In the genomic region with DNA sequence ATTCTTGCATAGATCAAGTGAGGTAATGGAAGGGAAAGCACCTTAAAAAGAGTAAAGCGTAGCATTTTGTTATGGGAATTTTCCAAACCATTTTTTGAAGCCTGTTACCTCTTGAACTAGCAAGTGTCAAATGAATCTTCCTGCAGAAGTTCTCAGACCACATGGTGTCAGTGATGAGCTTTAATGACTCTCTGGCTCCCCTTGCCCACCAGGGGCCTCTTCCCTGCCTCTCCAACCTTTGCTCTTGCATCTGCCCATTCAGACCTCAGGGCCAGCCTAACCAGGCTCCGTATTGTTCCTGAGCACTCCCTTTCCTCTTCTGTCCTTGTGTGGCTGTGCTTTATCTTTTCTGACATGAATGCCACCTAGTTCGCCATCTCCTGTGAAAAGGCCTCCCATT, we compare ENCODE assay signal across 26 cellular contexts.
A peak's percentile ranks its signal among the peaks of the same experiment; 100 is the strongest.
DNase-seq lines count a peak whose midpoint lies in the region; ATAC-seq and TF ChIP-seq lines count a peak whose summit lies in the region.
"Had no signal": no experiment of that assay in that cellular context is flagged by ENCODE, and none has a peak within 500 bp of the region (broad histone marks: within the 10 kb centered on the region; RNA-seq: fewer than 3 reads in every experiment).

No MANE protein-coding gene starts in this region.

- H3K4me3 Mint-ChIP-seq in T-helper 17 cell = no peak overlapping the region
- H3K4me3 Mint-ChIP-seq: activated B cell treated with CpG ODN at 0.5 μM for 24 hours; activated naive CD8-positive, alpha-beta T cell; activated T-helper 17 cell treated with anti-CD3 and anti-CD28 coated beads, Interleukin-2, amount 50 U/mL, for 72 hours; CD4-positive, CD25-positive, alpha-beta regulatory T cell; dendritic cell treated with granulocyte-macrophage colony-stimulating factor and Interleukin-4, amounts not matched to agents 40 ng/mL and 50 ng/mL, for 4 days; nephron had no signal

- in situ Hi-C loops in G401 (cut with HindIII; ENCODE audit: low sequenced_read_pairs) = no loop called here

- TF ChIP-seq CTCF in GM12864 (IDR thresholded peaks at IDR 0.05; ENCODE audit: low read depth, low read length, missing control alignments) = peak; percentile 8

- H3K27me3 Mint-ChIP-seq in T-helper 17 cell = no peaks in the 10 kb centered on the region
- H3K27me3 Mint-ChIP-seq: activated B cell treated with CpG ODN at 0.5 μM for 24 hours; activated naive CD8-positive, alpha-beta T cell; activated T-helper 17 cell treated with anti-CD3 and anti-CD28 coated beads, Interleukin-2, amount 50 U/mL, for 72 hours; CD4-positive, CD25-positive, alpha-beta regulatory T cell; dendritic cell treated with granulocyte-macrophage colony-stimulating factor and Interleukin-4, amounts not matched to agents 40 ng/mL and 50 ng/mL, for 4 days had no signal

- peak overlapping the region; percentile 59 for H3K27ac Mint-ChIP-seq in T-helper 17 cell
- H3K27ac Mint-ChIP-seq: activated B cell treated with CpG ODN at 0.5 μM for 24 hours; activated naive CD8-positive, alpha-beta T cell; activated T-helper 17 cell treated with anti-CD3 and anti-CD28 coated beads, Interleukin-2, amount 50 U/mL, for 72 hours; dendritic cell treated with granulocyte-macrophage colony-stimulating factor and Interleukin-4, amounts not matched to agents 40 ng/mL and 50 ng/mL, for 4 days; nephron had no signal

- H3K4me1 Mint-ChIP-seq in T-helper 17 cell = peaks cover 43% of the 10 kb centered on the region
- H3K4me1 Mint-ChIP-seq: activated B cell treated with CpG ODN at 0.5 μM for 24 hours had no signal

- DNase-seq in GM12864 (ENCODE audit: low read depth) = no peak
- DNase-seq in T-helper 17 cell = no peak
- DNase-seq in iPS-NIHi7 (ENCODE audit: extremely low spot score) = peak; percentile 75
- DNase-seq in G401 (ENCODE audit: low spot score) = no peak
- no peak for DNase-seq in NCI-H1048 (lab: John Stamatoyannopoulos, UW)
- DNase-seq: activated B cell treated with CpG ODN at 0.5 μM for 24 hours; activated CD4-positive, alpha-beta T cell treated with anti-CD3 and anti-CD28 coated beads, Interleukin-2, amount 50 U/mL, for 48 hours; activated CD8-positive, alpha-beta memory T cell treated with anti-CD3 and anti-CD28 coated beads, Interleukin-2, amount 50 U/mL, for 48 hours; CD4-positive, CD25-positive, alpha-beta regulatory T cell; DMS153; GDM1; hypothalamus; kidney; NCI-H1105 treated with DMSO at 0.1 percent for 48 hours; NCI-H2029 treated with DMSO at 0.1 percent for 48 hours; pancreas; SK-N-SH; stimulated activated CD4-positive, alpha-beta T cell treated with anti-CD3 and anti-CD28 coated beads, Interleukin-12 subunit alpha, Interleukin-12 subunit beta, amount 100 ng/mL, for 4 hours had no signal

- peaks cover 10% of the 10 kb centered on the region for H3K36me3 Mint-ChIP-seq in T-helper 17 cell (ENCODE audit: low read depth)

- ATAC-seq in HG02610 (IDR thresholded peaks at IDR 0.05; ENCODE audit: unreplicated experiment) (peak; percentile 27), T-helper 17 cell (no peak), GM19351 (IDR thresholded peaks at IDR 0.05; ENCODE audit: unreplicated experiment) (no peak)
- ATAC-seq: activated T-helper 17 cell treated with anti-CD3 and anti-CD28 coated beads, Interleukin-2, amount 50 U/mL, for 72 hours; pancreas had no signal

- H3K4me3 ChIP-seq in GM12864 (ENCODE audit: low read depth, low read length) = no peak overlapping the region
- H3K4me3 ChIP-seq: ascending aorta, pancreas, tibial nerve had no signal

- H3K9me3 ChIP-seq in T-helper 17 cell (ENCODE audit: control insufficient read depth, low read length, poor library complexity, severe bottlenecking) = no peaks in the 10 kb centered on the region
- H3K9me3 ChIP-seq: ascending aorta, pancreas, SK-N-SH had no signal
